In the genomic region with DNA sequence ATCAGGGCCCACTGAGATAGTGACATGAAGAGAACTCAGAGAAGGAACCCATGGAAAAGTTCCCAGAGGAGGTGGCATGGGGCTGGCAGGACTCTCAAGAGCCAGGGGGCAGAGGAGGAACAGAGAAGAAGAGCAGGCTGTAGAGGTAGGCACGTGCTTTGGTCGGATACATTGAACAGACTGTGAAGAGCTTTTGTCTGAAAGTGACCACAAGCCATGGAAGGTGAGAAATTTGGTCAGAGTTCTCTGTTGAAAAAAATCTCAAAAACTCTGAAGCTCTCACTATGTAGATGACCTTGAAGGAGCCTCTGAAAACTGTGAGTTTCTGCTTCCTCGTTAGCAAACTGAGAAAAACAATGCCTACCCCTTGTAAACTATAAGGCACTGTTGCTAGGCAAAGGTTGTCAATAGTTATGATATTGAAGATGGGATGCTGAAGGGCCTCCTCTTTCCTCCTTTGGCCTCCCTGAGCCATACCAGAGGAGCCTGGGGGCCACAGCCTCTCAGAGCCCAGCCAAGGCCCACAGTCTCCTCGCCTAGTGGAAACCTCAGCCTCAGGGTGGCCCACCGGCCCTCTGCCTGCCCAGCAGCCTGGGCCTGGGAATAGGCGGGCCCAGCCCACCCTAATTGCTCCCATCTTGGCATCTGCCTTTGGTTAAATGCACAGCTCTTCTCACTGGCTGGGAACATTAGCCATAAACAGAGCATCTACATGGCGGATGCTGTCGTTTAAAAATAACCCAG, we compare ENCODE assay signal across 18 cellular contexts.
DNase-seq lines count a peak whose midpoint lies in the region; ATAC-seq lines count a peak whose summit lies in the region.
"Had no signal": no experiment of that assay in that cellular context is flagged by ENCODE, and none has a peak within 500 bp of the region (broad histone marks: within the 10 kb centered on the region; RNA-seq: fewer than 3 reads in every experiment).

No MANE protein-coding gene starts in this region.

- no peak overlapping the region for H3K27ac ChIP-seq in trophoblast cell (ENCODE audit: low read depth, low read length)
- H3K27ac ChIP-seq in mesendoderm (ENCODE audit: low read depth, low read length) = no peak overlapping the region
- H3K27ac ChIP-seq: body of pancreas had no signal

- H3K9ac ChIP-seq in adipocyte (ENCODE audit: low read length) (no peak overlapping the region), trophoblast cell (ENCODE audit: low read length) (no peak overlapping the region), mesendoderm (ENCODE audit: low read length) (no peak overlapping the region)

- H2BK15ac ChIP-seq in mesendoderm (replicated peaks; ENCODE audit: low read depth) = no peak overlapping the region

- no peak overlapping the region for H4K5ac ChIP-seq in mesendoderm (ENCODE audit: low read length)

- peaks cover 4% of the 10 kb centered on the region for H3K4me1 ChIP-seq in adipocyte (ENCODE audit: control insufficient read depth, insufficient read depth, low read length)
- peaks cover 0 to 3% of the 10 kb centered on the region in 2 experiments for H3K4me1 ChIP-seq in trophoblast cell (ENCODE audit: control insufficient read depth in 1 of 2, insufficient read depth in 2 of 2, low read length in 2 of 2)
- H3K4me1 ChIP-seq in mesendoderm (ENCODE audit: control insufficient read depth, low read depth, low read length) = no peaks in the 10 kb centered on the region
- H3K4me1 ChIP-seq: body of pancreas had no signal

- DNase-seq in adipocyte (ENCODE audit: low read depth) (no peak), trophoblast cell (no peak), mesendoderm (no peak)
- DNase-seq in activated CD8-positive, alpha-beta memory T cell treated with anti-CD3 and anti-CD28 coated beads, Interleukin-2, amount 50 U/mL, for 4 hours = no peak
- DNase-seq: activated CD8-positive, alpha-beta memory T cell treated with anti-CD3 and anti-CD28 coated beads, Interleukin-2, amount 10 ng/mL, durations not matched to agents 7 days and 5 days; CD8-positive, alpha-beta memory T cell; KG1; NCI-H187; NCI-H82; SHP77; stimulated activated CD4-positive, alpha-beta T cell treated with anti-CD3 and anti-CD28 coated beads, Interleukin-4, amount 100 ng/mL, for 24 hours; T-cell had no signal

- H4K91ac ChIP-seq in trophoblast cell (ENCODE audit: low read depth, low read length) = no peak overlapping the region

- H3K9me3 ChIP-seq in adipocyte (ENCODE audit: control insufficient read depth, low read length) (peaks cover 2% of the 10 kb centered on the region), trophoblast cell (ENCODE audit: insufficient read depth, low read depth, low read length) (peaks cover 3% of the 10 kb centered on the region)
- H3K9me3 ChIP-seq: body of pancreas had no signal

- H3K56ac ChIP-seq in mesendoderm (ENCODE audit: low read length) = no peak overlapping the region

- H3K79me2 ChIP-seq in trophoblast cell (ENCODE audit: control insufficient read depth, insufficient read depth, low read length, poor library complexity) (no peaks in the 10 kb centered on the region), mesendoderm (ENCODE audit: control insufficient read depth, insufficient read depth, low read length) (no peaks in the 10 kb centered on the region)

- H4K8ac ChIP-seq in trophoblast cell (ENCODE audit: low read depth, low read length) (no peak overlapping the region), mesendoderm (ENCODE audit: low read depth, low read length) (no peak overlapping the region)

- H3K27me3 ChIP-seq in adipocyte (replicated peaks; ENCODE audit: control insufficient read depth, insufficient read depth, low read length) (peaks cover 18% of the 10 kb centered on the region), trophoblast cell (ENCODE audit: insufficient read depth, low read length) (no peaks in the 10 kb centered on the region), mesendoderm (ENCODE audit: insufficient read depth, low read length, poor library complexity) (no peaks in the 10 kb centered on the region)
- H3K27me3 ChIP-seq: body of pancreas had no signal

- H3K36me3 ChIP-seq in adipocyte (ENCODE audit: control insufficient read depth, insufficient read depth, low read length, severe bottlenecking) (no peaks in the 10 kb centered on the region), trophoblast cell (ENCODE audit: control insufficient read depth in 1 of 2, insufficient read depth in 2 of 2, low read length in 2 of 2) (no peaks in the 10 kb centered on the region), mesendoderm (ENCODE audit: control insufficient read depth, insufficient read depth, low read length) (no peaks in the 10 kb centered on the region)

- no peak overlapping the region for H3K14ac ChIP-seq in trophoblast cell (ENCODE audit: low read length)

- H3K18ac ChIP-seq in trophoblast cell (ENCODE audit: low read length) (no peak overlapping the region), mesendoderm (ENCODE audit: low read length) (no peak overlapping the region)

- ATAC-seq in GM18907 (IDR thresholded peaks at IDR 0.05; ENCODE audit: unreplicated experiment) = peak; percentile 16
- ATAC-seq in HG02870 (IDR thresholded peaks at IDR 0.05; ENCODE audit: unreplicated experiment) = peak; percentile 24
- ATAC-seq in GM18858 (IDR thresholded peaks at IDR 0.05; ENCODE audit: unreplicated experiment) = no peak
- no peak for ATAC-seq in HG02970 (IDR thresholded peaks at IDR 0.05; ENCODE audit: low FRiP score, unreplicated experiment)
- ATAC-seq: activated CD8-positive, alpha-beta memory T cell treated with anti-CD3 and anti-CD28 coated beads, Interleukin-2, amount 10 ng/mL, durations not matched to agents 7 days and 5 days; activated T-helper 17 cell treated with anti-CD3 and anti-CD28 coated beads, Interleukin-2, amount 50 U/mL, for 72 hours; body of pancreas; T-cell had no signal

- WGBS in trophoblast cell (ENCODE audit: extremely low coverage, insufficient coverage, insufficient read length) = no CpG with 5 or more reads among the region's 8 CpGs
- no CpG with 5 or more reads among the region's 8 CpGs for WGBS in mesendoderm (ENCODE audit: extremely low coverage, insufficient coverage, low lambda C conversion rate)

- no peak overlapping the region for H4K12ac ChIP-seq in trophoblast cell (ENCODE audit: low read depth, low read length)

- H3K4ac ChIP-seq in trophoblast cell (ENCODE audit: low read depth, low read length) (no peak overlapping the region), mesendoderm (ENCODE audit: low read depth, low read length) (no peak overlapping the region)

- H3K79me1 ChIP-seq in trophoblast cell (ENCODE audit: low read length) = no peaks in the 10 kb centered on the region
- no peaks in the 10 kb centered on the region for H3K79me1 ChIP-seq in mesendoderm (ENCODE audit: low read length)

- H3K4me3 ChIP-seq in adipocyte (ENCODE audit: low read length) = peak overlapping the region; percentile 42
- peak overlapping the region; percentile 23 for H3K4me3 ChIP-seq in trophoblast cell (ENCODE audit: low read depth, low read length)
- H3K4me3 ChIP-seq in mesendoderm (ENCODE audit: low read length) = no peak overlapping the region
- H3K4me3 ChIP-seq: body of pancreas had no signal

- no peak overlapping the region for H2AK5ac ChIP-seq in trophoblast cell (ENCODE audit: low read length)
- no peak overlapping the region for H2AK5ac ChIP-seq in mesendoderm (ENCODE audit: low read length)

- H3K4me2 ChIP-seq in trophoblast cell (ENCODE audit: low read length) = no peak overlapping the region
- no peak overlapping the region for H3K4me2 ChIP-seq in mesendoderm (ENCODE audit: low read length)

- no peak overlapping the region for H2BK12ac ChIP-seq in trophoblast cell (ENCODE audit: low read length)

- H2AFZ ChIP-seq in trophoblast cell (ENCODE audit: insufficient read depth, low read length, poor library complexity) = no peak overlapping the region

- H2BK5ac ChIP-seq in trophoblast cell (ENCODE audit: low read depth, low read length, poor library complexity) (no peak overlapping the region), mesendoderm (ENCODE audit: low read length) (no peak overlapping the region)

- H3K23ac ChIP-seq in trophoblast cell (ENCODE audit: low read length) (no peak overlapping the region), mesendoderm (ENCODE audit: low read length) (no peak overlapping the region)

- H2BK120ac ChIP-seq in trophoblast cell (ENCODE audit: insufficient read depth, low read length, poor library complexity) (no peak overlapping the region), mesendoderm (ENCODE audit: low read depth, low read length) (no peak overlapping the region)

Comparison
In these comparisons a context has a peak if more than half of its experiments do, and no peak if none do; other contexts are left out.
1. ATAC-seq: peak in GM18907 (single experiment) and HG02870 (single experiment); none in GM18858 (single experiment) and HG02970 (single experiment).